8 cellular contexts compared by ENCODE assay signal in the genomic region with DNA sequence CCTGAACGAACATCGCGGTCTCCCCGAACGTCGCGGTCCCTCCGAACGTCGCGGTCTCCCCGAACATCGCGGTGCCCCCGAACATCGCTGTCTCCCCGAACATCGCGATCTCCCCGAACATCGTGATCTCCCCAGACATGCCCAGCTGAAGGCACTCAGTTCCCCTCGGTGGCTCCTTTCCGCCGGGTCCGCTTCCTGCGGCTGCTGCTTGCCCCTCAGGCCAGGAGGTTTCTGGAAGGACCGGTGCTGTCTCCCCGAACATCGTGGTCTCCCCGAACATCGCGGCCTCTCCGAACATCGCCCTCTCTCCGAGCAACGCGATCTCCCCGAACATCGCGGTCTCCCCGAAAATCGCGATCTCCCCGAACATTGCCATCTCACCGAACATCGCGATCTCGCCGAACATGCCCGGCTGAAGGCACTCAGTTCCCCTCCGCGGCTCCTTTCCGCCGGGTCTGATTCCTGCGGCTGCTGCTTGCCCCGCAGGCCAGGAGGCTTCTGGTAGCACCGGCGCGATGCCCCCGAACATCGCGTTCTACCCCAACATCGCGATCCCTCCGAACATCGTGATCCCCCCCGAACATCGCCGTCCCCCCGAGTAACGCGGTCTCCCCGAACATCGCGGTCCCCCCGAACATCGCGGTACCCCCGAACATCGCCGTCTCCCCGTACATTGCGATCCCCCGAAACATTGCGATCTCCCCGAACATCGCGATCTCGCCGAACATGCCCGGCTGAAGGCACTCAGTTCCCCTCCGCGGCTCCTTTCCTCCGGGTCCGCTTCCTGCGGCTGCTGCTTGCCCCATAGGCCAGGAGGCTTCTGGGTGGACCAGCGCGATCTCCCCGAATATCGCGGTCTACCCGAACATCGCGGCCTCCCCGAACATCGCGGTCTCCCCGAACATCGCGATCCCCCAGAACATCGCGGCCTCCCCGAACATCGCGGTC. TPM values are rescaled to one million over a fixed set of nuclear protein-coding genes. Genes with fewer than 3 reads are reported as not detected.
DNase-seq lines count a peak whose midpoint lies in the region; ATAC-seq and TF ChIP-seq lines count a peak whose summit lies in the region.

No MANE protein-coding gene starts in this region.

- H3K14ac ChIP-seq in mesenchymal stem cell (ENCODE audit: low read length in 2 of 2): peak overlapping the region in 1 of 2 experiments; percentile 93

- H2BK120ac ChIP-seq in mesenchymal stem cell (ENCODE audit: low read depth, low read length): no peak overlapping the region

- peak overlapping the region; percentile 84 for H2BK15ac ChIP-seq in mesenchymal stem cell (ENCODE audit: low read depth, poor library complexity, severe bottlenecking)

- no peaks in the 10 kb centered on the region for H3K36me3 ChIP-seq in DOHH2 (ENCODE audit: control insufficient read depth, low read length)
- H3K36me3 ChIP-seq in OCI-LY7 (ENCODE audit: insufficient read depth, low read length): no peaks in the 10 kb centered on the region
- no peaks in the 10 kb centered on the region for H3K36me3 ChIP-seq in mesenchymal stem cell (ENCODE audit: control insufficient read depth in 1 of 2, insufficient read depth in 2 of 2, low read depth in 1 of 2, low read length in 2 of 2)
- no peaks in the 10 kb centered on the region for H3K36me3 ChIP-seq in urinary bladder (ENCODE audit: insufficient read depth)

- 0 out of 2 replicates have a peak, but pooled peaks cover 4% of the 10 kb centered on the region for H3K4me1 ChIP-seq in DOHH2 (ENCODE audit: control insufficient read depth, low read length)
- H3K4me1 ChIP-seq in OCI-LY7 (ENCODE audit: insufficient read depth, low read length, poor library complexity, severe bottlenecking): peaks cover 9% of the 10 kb centered on the region
- peaks cover 32% of the 10 kb centered on the region for H3K4me1 ChIP-seq in mesenchymal stem cell (ENCODE audit: control insufficient read depth, insufficient read depth, low read depth, low read length)
- no peaks in the 10 kb centered on the region for H3K4me1 ChIP-seq in urinary bladder (ENCODE audit: insufficient read depth)

- H3K27me3 Mint-ChIP-seq in chondrocyte (ENCODE audit: low read depth): peaks cover 8% of the 10 kb centered on the region

- no peaks in the 10 kb centered on the region for H3K79me1 ChIP-seq in mesenchymal stem cell (replicated peaks; ENCODE audit: low read length, poor library complexity, severe bottlenecking)

- H3K4me2 ChIP-seq in DOHH2 (ENCODE audit: low read length): peak overlapping the region; percentile 52
- peak overlapping the region; percentile 69 for H3K4me2 ChIP-seq in OCI-LY7 (ENCODE audit: low read length)
- peak overlapping the region; percentile 82 for H3K4me2 ChIP-seq in mesenchymal stem cell (ENCODE audit: low read length, poor library complexity, severe bottlenecking)

- H3K4me3 Mint-ChIP-seq in chondrocyte (ENCODE audit: unreplicated experiment): peak overlapping the region; percentile 99

- 1% methylated on average over 107 of the region's 115 CpGs for WGBS in mesenchymal stem cell
- 2% methylated on average over 115 of the region's 115 CpGs for WGBS in urinary bladder

- H3K4me1 Mint-ChIP-seq in chondrocyte (ENCODE audit: low read depth): peaks cover 29% of the 10 kb centered on the region

- no TSS peak for BruUV-seq in OCI-LY7 (replicated peaks; lab: Mats Ljungman, UMichigan)

- peak overlapping the region in 1 of 2 experiments; percentile 86 for H3K23ac ChIP-seq in mesenchymal stem cell (ENCODE audit: low read length in 2 of 2)

- no peak overlapping the region for H2BK5ac ChIP-seq in mesenchymal stem cell (ENCODE audit: low read depth, low read length, poor library complexity, severe bottlenecking)

- peak overlapping the region; percentile 68 for H3K9ac ChIP-seq in mesenchymal stem cell (ENCODE audit: low read length)

- ATAC-seq in GM18873 (IDR thresholded peaks at IDR 0.05; ENCODE audit: low FRiP score, unreplicated experiment): no peak
- ATAC-seq in HG03432 (IDR thresholded peaks at IDR 0.05; ENCODE audit: unreplicated experiment): no peak

- peaks cover 5% of the 10 kb centered on the region; the same call in 1 of the 2 replicates for H3K9me3 ChIP-seq in DOHH2 (ENCODE audit: control insufficient read depth, insufficient read depth, low read length)
- H3K9me3 ChIP-seq in OCI-LY7 (ENCODE audit: low read length): no peaks in the 10 kb centered on the region
- H3K9me3 ChIP-seq in mesenchymal stem cell (ENCODE audit: control insufficient read depth, low read length): no peaks in the 10 kb centered on the region

- DNase-seq in OCI-LY7 (ENCODE audit: low spot score) (no peak), chondrocyte (ENCODE audit: low spot score) (no peak), mesenchymal stem cell (peak; percentile 40), SW 1271 (lab: John Stamatoyannopoulos, UW) (no peak)

- H3K18ac ChIP-seq in mesenchymal stem cell (ENCODE audit: low read depth in 1 of 2, low read length in 2 of 2): no peak overlapping the region

- H3K9me3 Mint-ChIP-seq in chondrocyte (ENCODE audit: low read depth): no peaks in the 10 kb centered on the region

- CTCF ChIA-PET in OCI-LY7 (lab: Charles Lee; ENCODE audit: unreplicated experiment): no interaction called here

- peak overlapping the region in 1 of 2 experiments; percentile 43 for H2BK12ac ChIP-seq in mesenchymal stem cell (ENCODE audit: low read length in 2 of 2)

- no peak overlapping the region for H2AK5ac ChIP-seq in mesenchymal stem cell (ENCODE audit: low read length, severe bottlenecking)

- H3K27ac ChIP-seq in DOHH2 (ENCODE audit: low read depth, low read length) (no peak overlapping the region), OCI-LY7 (ENCODE audit: low read depth, low read length, poor library complexity, severe bottlenecking) (no peak overlapping the region), mesenchymal stem cell (ENCODE audit: low read length, poor library complexity, severe bottlenecking) (no peak overlapping the region), urinary bladder (ENCODE audit: low read depth) (no peak overlapping the region)

- no peaks in the 10 kb centered on the region for H3F3A ChIP-seq in DOHH2 (ENCODE audit: control insufficient read depth, insufficient read depth)

- H2AFZ ChIP-seq in OCI-LY7 (ENCODE audit: low read length): peak overlapping the region; percentile 49; the same call in 1 of the 2 replicates
- H2AFZ ChIP-seq in mesenchymal stem cell (ENCODE audit: low read depth, low read length): peak overlapping the region; percentile 36

- H3K27me3 ChIP-seq in DOHH2 (ENCODE audit: control insufficient read depth, low read length): peaks cover 1% of the 10 kb centered on the region
- H3K27me3 ChIP-seq in mesenchymal stem cell (ENCODE audit: control insufficient read depth in 1 of 2, insufficient read depth in 1 of 2, low read length in 2 of 2): peaks cover 62 to 89% of the 10 kb centered on the region in 2 experiments

- H4K20me1 ChIP-seq in DOHH2 (ENCODE audit: control insufficient read depth, insufficient read depth, low read depth, low read length) (no peaks in the 10 kb centered on the region), OCI-LY7 (ENCODE audit: insufficient read depth, low read length) (no peaks in the 10 kb centered on the region)

- H3K4me3 ChIP-seq in DOHH2 (ENCODE audit: low read length) (peak overlapping the region; percentile 61), OCI-LY7 (ENCODE audit: low read depth, low read length, poor library complexity, severe bottlenecking) (peak overlapping the region; percentile 66), mesenchymal stem cell (ENCODE audit: insufficient read depth in 1 of 2, low read depth in 1 of 2, low read length in 2 of 2) (peak overlapping the region; percentile 55 to 72), urinary bladder (ENCODE audit: low read depth, low read length) (peak overlapping the region; percentile 44)

- peak overlapping the region; percentile 61 for H4K8ac ChIP-seq in mesenchymal stem cell (ENCODE audit: low read length)

- H3K27ac Mint-ChIP-seq in chondrocyte (ENCODE audit: unreplicated experiment): peak overlapping the region; percentile 95

- intact Hi-C loops in OCI-LY7 (cut with micrococcal nuclease; ENCODE audit: unreplicated experiment): no loop called here

- no peak overlapping the region for H3K4ac ChIP-seq in mesenchymal stem cell (ENCODE audit: low read depth in 1 of 2, low read length in 2 of 2)

- no peak for TF ChIP-seq CTCF in DOHH2 (IDR thresholded peaks at IDR 0.05; ENCODE audit: low read depth, low read length, poor library complexity, severe bottlenecking)
- TF ChIP-seq CTCF in OCI-LY7 (conservative IDR thresholded peaks at IDR 0.05; ENCODE audit: low read length): no peak
- TF ChIP-seq CTCF in chondrocyte (IDR thresholded peaks at IDR 0.05): no peak

- H4K91ac ChIP-seq in mesenchymal stem cell (ENCODE audit: low read length): no peak overlapping the region

- no peaks in the 10 kb centered on the region for H3K9me2 ChIP-seq in DOHH2 (replicated peaks; ENCODE audit: control insufficient read depth, low read length)
- H3K9me2 ChIP-seq in OCI-LY7 (ENCODE audit: insufficient read depth, low read length): no peaks in the 10 kb centered on the region

- POLR2A ChIA-PET in OCI-LY7 (lab: Charles Lee): no interaction called here

- no peaks in the 10 kb centered on the region for H3K79me2 ChIP-seq in DOHH2 (ENCODE audit: control insufficient read depth, low read length)
- no peaks in the 10 kb centered on the region for H3K79me2 ChIP-seq in OCI-LY7 (ENCODE audit: insufficient read depth, low read depth, low read length)

- peaks cover 8% of the 10 kb centered on the region for H3K36me3 Mint-ChIP-seq in chondrocyte (ENCODE audit: low read depth)

RNA-seq across cellular contexts. Expression of gene ULBP1, which starts 0.8 kb away (rescaled TPM):
- total RNA-seq in OCI-LY7 (2014; rRNA removed; shearing (Covaris generic)): 0.79 and 0.82 TPM in 2 replicates
- 1.9 and 2.3 TPM in 2 replicates for total RNA-seq in OCI-LY7 (2022)
- total RNA-seq in chondrocyte: 2.8 to 29.8 TPM (median 29.8 TPM) in 3 replicates
- polyA plus RNA-seq in mesenchymal stem cell (2013, experiment 1 of 2): 6.5 TPM
- polyA plus RNA-seq in mesenchymal stem cell (2013, experiment 2 of 2): 6.7 TPM
- total RNA-seq in urinary bladder: 0.16 TPM
- polyA plus RNA-seq in urinary bladder: 0.03 TPM

RNA-seq across cellular contexts. Expression of gene ULBP2, which starts 22.7 kb away (rescaled TPM):
- 0.60 TPM in 1 of 2 replicates, not detected in the other for total RNA-seq in OCI-LY7 (2014; rRNA removed; shearing (Covaris generic))
- total RNA-seq in OCI-LY7 (2022) (2.6 and 3.0 TPM in 2 replicates), chondrocyte (7.7 to 15.1 TPM (median 13.9 TPM) in 3 replicates), urinary bladder (0.26 TPM)
- polyA plus RNA-seq in mesenchymal stem cell (2013, experiment 1 of 2): 6.4 TPM
- 7.4 TPM for polyA plus RNA-seq in mesenchymal stem cell (2013, experiment 2 of 2)
- polyA plus RNA-seq in urinary bladder: 0.49 TPM

RNA-seq across cellular contexts. Expression of gene RAET1G, which starts 41.6 kb away (rescaled TPM):
- not detected in 2 replicates for total RNA-seq in OCI-LY7 (2014; rRNA removed; shearing (Covaris generic))
- total RNA-seq in OCI-LY7 (2022): not detected in 2 replicates
- total RNA-seq in chondrocyte: 0.51 to 0.60 TPM (median 0.54 TPM) in 3 replicates
- polyA plus RNA-seq in mesenchymal stem cell (2013, experiment 1 of 2): 1.4 TPM
- polyA plus RNA-seq in mesenchymal stem cell (2013, experiment 2 of 2): 1.4 TPM
- 1.2 TPM for total RNA-seq in urinary bladder
- polyA plus RNA-seq in urinary bladder: 3.4 TPM
